Comparison of ENCODE assay signal across 8 cellular contexts in the genomic region with DNA sequence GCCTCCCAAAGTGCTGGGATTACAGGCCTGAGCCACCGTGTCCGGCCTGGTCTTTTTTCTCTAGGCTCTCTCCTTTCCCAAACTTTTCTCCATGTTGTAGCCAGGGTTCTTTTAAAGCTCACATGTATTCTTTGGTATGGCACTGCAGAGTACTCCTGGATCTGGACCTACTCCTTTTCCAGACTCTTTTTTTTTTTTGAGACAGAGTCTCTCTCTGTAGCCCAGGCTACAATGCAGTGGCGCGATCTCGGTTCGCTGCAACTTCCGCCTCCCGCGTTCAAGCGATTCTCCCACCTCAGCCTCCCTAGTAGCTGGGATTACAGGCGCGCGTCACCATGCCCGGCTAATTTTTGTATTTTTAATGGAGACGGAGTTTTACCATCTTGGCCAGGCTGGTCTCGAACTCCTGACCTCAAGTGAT. TPM values are rescaled to one million over a fixed set of nuclear protein-coding genes. Genes with fewer than 3 reads are reported as not detected.
DNase-seq lines count a peak whose midpoint lies in the region; ATAC-seq and TF ChIP-seq lines count a peak whose summit lies in the region.

No MANE protein-coding gene starts in this region.

- H3K9me3 ChIP-seq in MG63 = no peaks in the 10 kb centered on the region

- H3K4me1 Mint-ChIP-seq in naive thymus-derived CD8-positive, alpha-beta T cell = peaks cover 17 to 54% (median 37%) of the 10 kb centered on the region in 4 donors

- H3K36me3 ChIP-seq in MG63 = peaks cover 9% of the 10 kb centered on the region

- H3K4me3 ChIP-seq in AG10803 (ENCODE audit: low read length) (peak overlapping the region; percentile 91), MG63 (peak overlapping the region; percentile 74), choroid plexus epithelial cell (ENCODE audit: low read depth, low read length) (peak overlapping the region; percentile 82)

- POLR2A ChIA-PET in naive thymus-derived CD8-positive, alpha-beta T cell (lab: Charles Lee) = interaction anchor here (0.5 to 2.6 kb wide), 33 partner anchors 8 to 853 kb away, joined by 3 to 48 read pairs (median 6); a partner anchor contains a TSS

- H3K27me3 Mint-ChIP-seq in naive thymus-derived CD8-positive, alpha-beta T cell = peaks cover 0 to 4% (median 0%) of the 10 kb centered on the region in 5 donors

- no peak for ATAC-seq in naive thymus-derived CD8-positive, alpha-beta T cell
- ATAC-seq in GM18520 (IDR thresholded peaks at IDR 0.05; ENCODE audit: unreplicated experiment) = no peak

- DNase-seq in AG10803 (ENCODE audit: low read depth) (no peak), MG63 (no peak), choroid plexus epithelial cell (ENCODE audit: low read depth) (no peak), NCI-H2081 treated with DMSO at 0.1 percent for 48 hours (lab: John Stamatoyannopoulos, UW) (no peak), COR-L47 (lab: John Stamatoyannopoulos, UW) (no peak)
- DNase-seq in naive thymus-derived CD8-positive, alpha-beta T cell = no peak
- DNase-seq in stimulated activated CD4-positive, alpha-beta T cell treated with anti-CD3 and anti-CD28 coated beads, Interleukin-2, amount 100 ng/mL, for 48 hours = no peak

- H3K27me3 ChIP-seq in MG63 = no peaks in the 10 kb centered on the region

- H3K27ac Mint-ChIP-seq in naive thymus-derived CD8-positive, alpha-beta T cell = peak overlapping the region; percentile 94 to 99 (median 98)

- H3K4me3 Mint-ChIP-seq in naive thymus-derived CD8-positive, alpha-beta T cell = peak overlapping the region; percentile 89 to 98 (median 94)

- peaks cover 0 to 4% (median 0%) of the 10 kb centered on the region in 9 donors for H3K9me3 Mint-ChIP-seq in naive thymus-derived CD8-positive, alpha-beta T cell

- peaks cover 0 to 19% (median 5%) of the 10 kb centered on the region in 3 donors for H3K36me3 Mint-ChIP-seq in naive thymus-derived CD8-positive, alpha-beta T cell

- no peak for TF ChIP-seq CTCF in AG10803 (conservative IDR thresholded peaks at IDR 0.05; ENCODE audit: low read length)
- no peak for TF ChIP-seq CTCF in choroid plexus epithelial cell (conservative IDR thresholded peaks at IDR 0.05; ENCODE audit: low read depth, low read length)

RNA-seq across cellular contexts. Expression of a gene that starts 0.6 kb away (rescaled TPM):
- total RNA-seq in MG63 (2014; rRNA removed; shearing (Covaris generic); ENCODE audit: low replicate concordance) = 21.1 and 30.0 TPM in 2 replicates
- 10 to 100 TPM; 13.4 to 13.8 TPM for total RNA-seq in naive thymus-derived CD8-positive, alpha-beta T cell
- polyA plus RNA-seq in naive thymus-derived CD8-positive, alpha-beta T cell = 1 to 10 TPM; 2.9 to 7.9 (median 3.7) TPM

RNA-seq across cellular contexts. Expression of a gene that starts 41.3 kb away (rescaled TPM):
- 0.07 and 6.9 TPM in 2 replicates for total RNA-seq in MG63 (2014; rRNA removed; shearing (Covaris generic); ENCODE audit: low replicate concordance)
- 10 to 100 TPM; 27.4 to 30.1 TPM for total RNA-seq in naive thymus-derived CD8-positive, alpha-beta T cell
- 10 to 100 TPM in 1 of 3 donors, 1 to 10 TPM in 2; 5.4 to 20.2 (median 6.0) TPM for polyA plus RNA-seq in naive thymus-derived CD8-positive, alpha-beta T cell
